ENCODE assay signal across 8 cellular contexts in genomic region chr1:155321577-155322497, GRCh38. TPM values are rescaled to one million over a fixed set of nuclear protein-coding genes. Genes with fewer than 3 reads are reported as not detected.
DNase-seq lines count a peak whose midpoint lies in the region; TF ChIP-seq lines count a peak whose summit lies in the region.

No MANE protein-coding gene starts in this region.

- H3K27me3 Mint-ChIP-seq in neural crest cell (ENCODE audit: low read depth): peaks cover 26% of the 10 kb centered on the region

- peaks cover 50 to 67% (median 63%) of the 10 kb centered on the region in 10 experiments for H3K4me1 ChIP-seq in BLaER1 treated with 17β-estradiol and CSF1 and Interleukin-3, amounts not matched to agents 10 nM and 100 nM
- H3K4me1 ChIP-seq in OCI-LY1 (ENCODE audit: insufficient read depth, low read length, severe bottlenecking): peaks cover 49% of the 10 kb centered on the region
- H3K4me1 ChIP-seq in ectodermal cell (ENCODE audit: control insufficient read depth, insufficient read depth, low read length): peaks cover 23% of the 10 kb centered on the region

- H3K27ac ChIP-seq in BLaER1 treated with 17β-estradiol and CSF1 and Interleukin-3, amounts not matched to agents 10 nM and 100 nM: peak overlapping the region in 1 of 11 experiments; percentile 88; a peak in 1 of 22 replicates
- H3K27ac ChIP-seq in OCI-LY1 (ENCODE audit: low read depth, low read length, poor library complexity, severe bottlenecking) (peak overlapping the region; percentile 24), ectodermal cell (ENCODE audit: insufficient read depth, low read depth, low read length, poor library complexity, severe bottlenecking) (peak overlapping the region; percentile 46)

- no peak overlapping the region for H2AFZ ChIP-seq in OCI-LY1 (ENCODE audit: low read length)

- no peaks in the 10 kb centered on the region for H3K9me2 ChIP-seq in OCI-LY1 (ENCODE audit: low read depth, low read length)

- H3K36me3 Mint-ChIP-seq in neural crest cell (ENCODE audit: low read depth): peaks cover 18% of the 10 kb centered on the region

- peak overlapping the region; percentile 70 to 87 (median 85); a peak in 21 of 22 replicates for H3K9ac ChIP-seq in BLaER1 treated with 17β-estradiol and CSF1 and Interleukin-3, amounts not matched to agents 10 nM and 100 nM
- H3K9ac ChIP-seq in OCI-LY1 (ENCODE audit: low read length): peak overlapping the region; percentile 39; the same call in 1 of the 2 replicates

- no peak for DNase-seq in neural crest cell (ENCODE audit: low read depth, low spot score)
- no peak for DNase-seq in GM19240 (ENCODE audit: insufficient read length, low spot score)
- no peak for DNase-seq in NOMO-1 (lab: John Stamatoyannopoulos, UW; ENCODE audit: unreplicated experiment in 2 of 2)
- no peak for DNase-seq in NCI-H2196 (lab: John Stamatoyannopoulos, UW; ENCODE audit: unreplicated experiment)
- no peak for DNase-seq in HCEC 1CT

- H3K9me3 Mint-ChIP-seq in neural crest cell: no peaks in the 10 kb centered on the region

- H3K4me3 Mint-ChIP-seq in neural crest cell: peak overlapping the region; percentile 88

- no peaks in the 10 kb centered on the region for H3K27me3 ChIP-seq in BLaER1 treated with 17β-estradiol and CSF1 and Interleukin-3, amounts not matched to agents 10 nM and 100 nM
- no peaks in the 10 kb centered on the region for H3K27me3 ChIP-seq in OCI-LY1 (ENCODE audit: insufficient read depth, low read length)
- peaks cover 7% of the 10 kb centered on the region for H3K27me3 ChIP-seq in ectodermal cell (ENCODE audit: control insufficient read depth, insufficient read depth, low read length, poor library complexity, severe bottlenecking)

- no peaks in the 10 kb centered on the region for H3K9me3 ChIP-seq in BLaER1 treated with 17β-estradiol and CSF1 and Interleukin-3, amounts not matched to agents 10 nM and 100 nM (replicated peaks in 1 of 11)
- no peaks in the 10 kb centered on the region for H3K9me3 ChIP-seq in OCI-LY1 (ENCODE audit: low read length)
- H3K9me3 ChIP-seq in ectodermal cell (ENCODE audit: control insufficient read depth, low read length): no peaks in the 10 kb centered on the region

- no peaks in the 10 kb centered on the region for H3K79me2 ChIP-seq in OCI-LY1 (ENCODE audit: insufficient read depth, low read length)

- peak overlapping the region; percentile 75 to 94 (median 83); a peak in 19 of 20 replicates for H3K4me3 ChIP-seq in BLaER1 treated with 17β-estradiol and CSF1 and Interleukin-3, amounts not matched to agents 10 nM and 100 nM
- peak overlapping the region; percentile 83 for H3K4me3 ChIP-seq in OCI-LY1 (ENCODE audit: low read depth, low read length, poor library complexity, severe bottlenecking)
- peak overlapping the region; percentile 76 for H3K4me3 ChIP-seq in ectodermal cell (ENCODE audit: insufficient read depth, low read depth, low read length)

- H3F3A ChIP-seq in OCI-LY1 (ENCODE audit: insufficient read depth, low read length): no peaks in the 10 kb centered on the region

- H3K4me2 ChIP-seq in BLaER1 treated with 17β-estradiol and CSF1 and Interleukin-3, amounts not matched to agents 10 nM and 100 nM: peak overlapping the region; percentile 85 to 99 (median 95)
- H3K4me2 ChIP-seq in OCI-LY1 (ENCODE audit: low read length): peak overlapping the region; percentile 97

- TF ChIP-seq CTCF in OCI-LY1 (IDR thresholded peaks at IDR 0.05; ENCODE audit: low read length): no peak
- no peak for TF ChIP-seq CTCF in neural crest cell (conservative IDR thresholded peaks at IDR 0.05)

- H3K27ac Mint-ChIP-seq in neural crest cell (ENCODE audit: unreplicated experiment): peak overlapping the region; percentile 84

- WGBS in ectodermal cell, 2 experiments: 49 to 54% methylated on average over 29 of the region's 29 CpGs

- H3K36me3 ChIP-seq in BLaER1 treated with 17β-estradiol and CSF1 and Interleukin-3, amounts not matched to agents 10 nM and 100 nM: peaks cover 0 to 44% (median 36%) of the 10 kb centered on the region in 11 experiments; a peak in 21 of 22 replicates
- H3K36me3 ChIP-seq in OCI-LY1 (ENCODE audit: insufficient read depth, low read length) (peaks cover 33% of the 10 kb centered on the region), ectodermal cell (ENCODE audit: control insufficient read depth, insufficient read depth, low read length) (peaks cover 13% of the 10 kb centered on the region)

- H3K4me1 Mint-ChIP-seq in neural crest cell: peaks cover 64% of the 10 kb centered on the region

- peaks cover 0 to 75% (median 57%) of the 10 kb centered on the region in 11 experiments; a peak in 21 of 22 replicates for H4K20me1 ChIP-seq in BLaER1 treated with 17β-estradiol and CSF1 and Interleukin-3, amounts not matched to agents 10 nM and 100 nM
- H4K20me1 ChIP-seq in OCI-LY1 (ENCODE audit: insufficient read depth, low read length): no peaks in the 10 kb centered on the region

RNA-seq across cellular contexts. Expression of gene RUSC1, which starts 1.1 kb away (rescaled TPM):
- 53.7 TPM for polyA plus RNA-seq in ectodermal cell (2013, experiment 1 of 4)
- 50.2 TPM for polyA plus RNA-seq in ectodermal cell (2013, experiment 2 of 4)
- polyA plus RNA-seq in ectodermal cell (2013, experiment 3 of 4): 43.7 TPM
- 45.8 TPM for polyA plus RNA-seq in ectodermal cell (2013, experiment 4 of 4)
- 55.2 and 56.6 TPM in 2 replicates for total RNA-seq in neural crest cell

RNA-seq across cellular contexts. Expression of gene FDPS, which starts 13.2 kb away (rescaled TPM):
- 312 TPM for polyA plus RNA-seq in ectodermal cell (2013, experiment 1 of 4)
- polyA plus RNA-seq in ectodermal cell (2013, experiment 2 of 4): 275 TPM
- polyA plus RNA-seq in ectodermal cell (2013, experiment 3 of 4): 219 TPM
- polyA plus RNA-seq in ectodermal cell (2013, experiment 4 of 4): 213 TPM
- total RNA-seq in neural crest cell: 665 and 693 TPM in 2 replicates

RNA-seq across cellular contexts. Expression of gene PKLR, which starts 20.6 kb away (rescaled TPM):
- 0.59 TPM for polyA plus RNA-seq in ectodermal cell (2013, experiment 1 of 4)
- polyA plus RNA-seq in ectodermal cell (2013, experiment 2 of 4): 0.41 TPM
- 0.48 TPM for polyA plus RNA-seq in ectodermal cell (2013, experiment 3 of 4)
- 0.36 TPM for polyA plus RNA-seq in ectodermal cell (2013, experiment 4 of 4)
- total RNA-seq in neural crest cell: not detected in 2 replicates

RNA-seq across cellular contexts. Expression of gene HCN3, which starts 44.6 kb away (rescaled TPM):
- 4.9 TPM for polyA plus RNA-seq in ectodermal cell (2013, experiment 1 of 4)
- polyA plus RNA-seq in ectodermal cell (2013, experiment 2 of 4): 4.7 TPM
- 4.5 TPM for polyA plus RNA-seq in ectodermal cell (2013, experiment 3 of 4)
- 6.8 TPM for polyA plus RNA-seq in ectodermal cell (2013, experiment 4 of 4)
- total RNA-seq in neural crest cell: 20.8 and 22.4 TPM in 2 replicates

RNA-seq across cellular contexts. Expression of gene CLK2, which starts 48.5 kb away (rescaled TPM):
- 91.6 TPM for polyA plus RNA-seq in ectodermal cell (2013, experiment 1 of 4)
- 87.6 TPM for polyA plus RNA-seq in ectodermal cell (2013, experiment 2 of 4)
- polyA plus RNA-seq in ectodermal cell (2013, experiment 3 of 4): 75.9 TPM
- polyA plus RNA-seq in ectodermal cell (2013, experiment 4 of 4): 89.8 TPM
- 101 and 104 TPM in 2 replicates for total RNA-seq in neural crest cell
